In the genomic region with DNA sequence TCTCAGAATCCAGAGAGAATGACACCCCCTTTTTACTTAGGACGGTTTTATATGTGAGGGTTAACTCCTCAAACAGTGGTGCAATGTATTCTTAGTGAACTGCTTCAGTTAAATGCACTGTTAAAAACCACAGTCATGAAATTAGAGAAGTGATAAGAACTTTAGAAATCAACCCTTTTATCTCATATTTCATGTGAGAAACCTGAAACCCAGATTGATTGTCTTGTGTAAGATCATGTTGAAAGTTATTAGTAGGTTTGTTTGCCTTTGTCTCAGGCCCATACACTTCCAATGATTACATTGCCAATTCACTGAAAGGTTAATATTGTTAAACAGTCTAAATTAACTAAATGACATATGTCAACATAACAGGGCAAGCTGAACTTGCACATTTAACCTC, we compare ENCODE assay signal across 16 cellular contexts.
"Had no signal": no experiment of that assay in that cellular context is flagged by ENCODE, and none has a peak within 500 bp of the region (broad histone marks: within the 10 kb centered on the region; RNA-seq: fewer than 3 reads in every experiment).

No MANE protein-coding gene starts in this region.

- H3K27me3 ChIP-seq: cardiac muscle cell, esophagus muscularis mucosa, gastroesophageal sphincter, heart right ventricle, spleen, testis had no signal

- H3K36me3 ChIP-seq: cardiac muscle cell, esophagus muscularis mucosa, gastroesophageal sphincter, heart right ventricle, spleen had no signal

- DNase-seq: activated CD4-positive, alpha-beta T cell treated with anti-CD3 and anti-CD28 coated beads, Interleukin-2, amount 50 U/mL, for 48 hours; activated gamma-delta T cell treated with Interleukin-2 at 50 U/mL for 16 hours; activated T-cell treated with anti-CD3 and anti-CD28 coated beads for 4 hours; amniotic stem cell; dermis blood vessel endothelial cell; effector memory CD4-positive, alpha-beta T cell; heart right ventricle; immature natural killer cell; left ventricle myocardium superior; retina; spleen; stimulated activated CD4-positive, alpha-beta T cell treated with anti-CD3 and anti-CD28 coated beads, Interleukin-4, amount 100 ng/mL, for 4 hours; testis had no signal

- H3K4me1 ChIP-seq: esophagus muscularis mucosa, gastroesophageal sphincter, heart right ventricle, spleen, testis had no signal

- H3K4me3 ChIP-seq: cardiac muscle cell, esophagus muscularis mucosa, gastroesophageal sphincter, heart right ventricle, spleen, testis had no signal

- H3K27ac ChIP-seq: cardiac muscle cell, esophagus muscularis mucosa, gastroesophageal sphincter, heart right ventricle, spleen, testis had no signal

- H3K9me3 ChIP-seq: esophagus muscularis mucosa, gastroesophageal sphincter, heart right ventricle, spleen, testis had no signal
